36 cellular contexts compared by ENCODE assay signal in genomic region chr17:27425991-27426390, GRCh38.
"Had no signal": no experiment of that assay in that cellular context is flagged by ENCODE, and none has a peak within 500 bp of the region (broad histone marks: within the 10 kb centered on the region; RNA-seq: fewer than 3 reads in every experiment).

No MANE protein-coding gene starts in this region.

- H3K27ac Mint-ChIP-seq: activated B cell treated with CpG ODN at 0.5 μM for 24 hours; activated CD4-positive, alpha-beta memory T cell treated with anti-CD3 and anti-CD28 coated beads, Interleukin-2, amount 10 ng/mL, durations not matched to agents 7 days and 5 days; activated CD4-positive, alpha-beta T cell treated with anti-CD3 and anti-CD28 coated beads, Interleukin-2, amount 10 ng/mL, durations not matched to agents 24 days and 14 days; activated CD8-positive, alpha-beta memory T cell treated with anti-CD3 and anti-CD28 coated beads, Interleukin-2, amount 10 ng/mL, durations not matched to agents 7 days and 5 days; activated CD8-positive, alpha-beta T cell treated with anti-CD3 and anti-CD28 coated beads, Interleukin-2, amount 10 ng/mL, durations not matched to agents 7 days and 5 days; activated naive CD4-positive, alpha-beta T cell treated with anti-CD3 and anti-CD28 coated beads for 36 hours; activated naive CD4-positive, alpha-beta T cell treated with anti-CD3 and anti-CD28 coated beads, Interleukin-2, amount 50 U/mL, for 72 hours; activated naive CD8-positive, alpha-beta T cell treated with anti-CD3 and anti-CD28 coated beads for 36 hours; activated T-cell treated with anti-CD3 and anti-CD28 coated beads, Interleukin-2, amount 50 U/mL, for 24 hours; activated T-helper 17 cell treated with anti-CD3 and anti-CD28 coated beads, Interleukin-2, amount 50 U/mL, for 72 hours; brain; T-helper 1 cell treated with Interleukin-12 subunit alpha and Interleukin-12 subunit beta and Interleukin-4 antibody, amounts not matched to agents 30 μg/mL and 1 μg/mL, for 36 hours; T-helper 2 cell treated with Interferon-gamma antibody and Interleukin-4, amounts not matched to agents 5 μg/mL and 100 μg/mL, for 36 hours had no signal

- DNase-seq: activated B cell treated with CpG ODN at 0.5 μM for 24 hours; activated CD4-positive, alpha-beta memory T cell treated with anti-CD3 and anti-CD28 coated beads, Interleukin-2, amount 10 ng/mL, durations not matched to agents 7 days and 5 days; activated CD4-positive, alpha-beta T cell treated with anti-CD3 and anti-CD28 coated beads for 4 hours; activated CD4-positive, alpha-beta T cell treated with anti-CD3 and anti-CD28 coated beads, Interleukin-2, amount 10 ng/mL, durations not matched to agents 24 days and 14 days; activated CD4-positive, alpha-beta T cell treated with anti-CD3 and anti-CD28 coated beads, Interleukin-2, amount 50 U/mL, for 1 hour; activated CD4-positive, alpha-beta T cell treated with anti-CD3 and anti-CD28 coated beads, Interleukin-2, amount 50 U/mL, for 4 hours; activated CD4-positive, CD25-positive, alpha-beta regulatory T cell treated with anti-CD3 and anti-CD28 coated beads, Interleukin-2, amount 50 U/mL, for 72 hours; activated CD8-positive, alpha-beta memory T cell treated with anti-CD3 and anti-CD28 coated beads for 24 hours; activated CD8-positive, alpha-beta memory T cell treated with anti-CD3 and anti-CD28 coated beads, Interleukin-2, amount 10 ng/mL, durations not matched to agents 7 days and 5 days; activated CD8-positive, alpha-beta memory T cell treated with anti-CD3 and anti-CD28 coated beads, Interleukin-2, amount 50 U/mL, for 48 hours; activated CD8-positive, alpha-beta T cell treated with anti-CD3 and anti-CD28 coated beads, Interleukin-2, amount 10 ng/mL, durations not matched to agents 7 days and 5 days; activated effector memory CD4-positive, alpha-beta T cell treated with anti-CD3 and anti-CD28 coated beads, Interleukin-2, amount 50 U/mL, for 16 hours; activated gamma-delta T cell treated with Interleukin-2 at 50 U/mL for 16 hours; activated naive CD4-positive, alpha-beta T cell; activated naive CD4-positive, alpha-beta T cell treated with anti-CD3 and anti-CD28 coated beads for 36 hours; activated naive CD4-positive, alpha-beta T cell treated with anti-CD3 and anti-CD28 coated beads, Interleukin-2, amount 50 U/mL, for 16 hours; activated naive CD8-positive, alpha-beta T cell treated with anti-CD3 and anti-CD28 coated beads for 36 hours; activated T-cell treated with anti-CD3 and anti-CD28 coated beads, Interleukin-2, amount 50 U/mL, for 24 hours; activated T-cell treated with anti-CD3 and anti-CD28 coated beads, Interleukin-2, amount 50 U/mL, for 48 hours; adrenal gland; amygdala; anterior cingulate cortex; caudate nucleus; SW 1271; T-helper 1 cell; T-helper 2 cell; T-helper 9 cell had no signal

- H3K9me3 Mint-ChIP-seq: activated CD4-positive, alpha-beta memory T cell treated with anti-CD3 and anti-CD28 coated beads, Interleukin-2, amount 10 ng/mL, durations not matched to agents 7 days and 5 days; activated CD4-positive, alpha-beta T cell treated with anti-CD3 and anti-CD28 coated beads, Interleukin-2, amount 10 ng/mL, durations not matched to agents 24 days and 14 days; activated naive CD4-positive, alpha-beta T cell treated with anti-CD3 and anti-CD28 coated beads for 36 hours; activated naive CD4-positive, alpha-beta T cell treated with anti-CD3 and anti-CD28 coated beads, Interleukin-2, amount 50 U/mL, for 72 hours; activated naive CD8-positive, alpha-beta T cell treated with anti-CD3 and anti-CD28 coated beads for 36 hours; activated T-helper 17 cell treated with anti-CD3 and anti-CD28 coated beads, Interleukin-2, amount 50 U/mL, for 72 hours; central memory CD8-positive, alpha-beta T cell; T-helper 1 cell treated with Interleukin-12 subunit alpha and Interleukin-12 subunit beta and Interleukin-4 antibody, amounts not matched to agents 30 μg/mL and 1 μg/mL, for 36 hours; T-helper 2 cell treated with Interferon-gamma antibody and Interleukin-4, amounts not matched to agents 5 μg/mL and 100 μg/mL, for 36 hours had no signal

- H3K4me3 ChIP-seq: adrenal gland, ascending aorta, cardiac muscle cell had no signal

- H3K27me3 ChIP-seq: adrenal gland, ascending aorta, cardiac muscle cell had no signal

- H3K4me1 ChIP-seq: adrenal gland, ascending aorta had no signal

- H3K4me3 Mint-ChIP-seq: activated B cell treated with CpG ODN at 0.5 μM for 24 hours; activated CD4-positive, alpha-beta memory T cell treated with anti-CD3 and anti-CD28 coated beads, Interleukin-2, amount 10 ng/mL, durations not matched to agents 7 days and 5 days; activated CD4-positive, alpha-beta T cell treated with anti-CD3 and anti-CD28 coated beads, Interleukin-2, amount 10 ng/mL, durations not matched to agents 24 days and 14 days; activated CD8-positive, alpha-beta memory T cell treated with anti-CD3 and anti-CD28 coated beads, Interleukin-2, amount 10 ng/mL, durations not matched to agents 7 days and 5 days; activated CD8-positive, alpha-beta T cell treated with anti-CD3 and anti-CD28 coated beads, Interleukin-2, amount 10 ng/mL, durations not matched to agents 7 days and 5 days; activated naive CD4-positive, alpha-beta T cell treated with anti-CD3 and anti-CD28 coated beads for 36 hours; activated naive CD8-positive, alpha-beta T cell treated with anti-CD3 and anti-CD28 coated beads for 36 hours; activated T-cell treated with anti-CD3 and anti-CD28 coated beads, Interleukin-2, amount 50 U/mL, for 24 hours; activated T-helper 17 cell treated with anti-CD3 and anti-CD28 coated beads, Interleukin-2, amount 50 U/mL, for 72 hours; brain; central memory CD8-positive, alpha-beta T cell; T-helper 1 cell treated with Interleukin-12 subunit alpha and Interleukin-12 subunit beta and Interleukin-4 antibody, amounts not matched to agents 30 μg/mL and 1 μg/mL, for 36 hours; T-helper 2 cell treated with Interferon-gamma antibody and Interleukin-4, amounts not matched to agents 5 μg/mL and 100 μg/mL, for 36 hours had no signal

- H3K36me3 Mint-ChIP-seq: activated CD8-positive, alpha-beta memory T cell treated with anti-CD3 and anti-CD28 coated beads, Interleukin-2, amount 10 ng/mL, durations not matched to agents 7 days and 5 days; activated naive CD4-positive, alpha-beta T cell treated with anti-CD3 and anti-CD28 coated beads, Interleukin-2, amount 50 U/mL, for 72 hours; activated naive CD8-positive, alpha-beta T cell treated with anti-CD3 and anti-CD28 coated beads for 36 hours; brain had no signal

- H3K36me3 ChIP-seq: adrenal gland, ascending aorta, cardiac muscle cell had no signal

- ATAC-seq: activated CD8-positive, alpha-beta memory T cell treated with anti-CD3 and anti-CD28 coated beads, Interleukin-2, amount 10 ng/mL, durations not matched to agents 7 days and 5 days; activated CD8-positive, alpha-beta T cell treated with anti-CD3 and anti-CD28 coated beads, Interleukin-2, amount 10 ng/mL, durations not matched to agents 7 days and 5 days; activated naive CD4-positive, alpha-beta T cell treated with anti-CD3 and anti-CD28 coated beads, Interleukin-2, amount 50 U/mL, for 72 hours; activated T-helper 17 cell treated with anti-CD3 and anti-CD28 coated beads, Interleukin-2, amount 50 U/mL, for 72 hours had no signal

- H3K4me1 Mint-ChIP-seq: activated B cell treated with CpG ODN at 0.5 μM for 24 hours; activated CD4-positive, alpha-beta memory T cell treated with anti-CD3 and anti-CD28 coated beads, Interleukin-2, amount 10 ng/mL, durations not matched to agents 7 days and 5 days; activated CD8-positive, alpha-beta memory T cell treated with anti-CD3 and anti-CD28 coated beads, Interleukin-2, amount 10 ng/mL, durations not matched to agents 7 days and 5 days; activated T-helper 17 cell treated with anti-CD3 and anti-CD28 coated beads, Interleukin-2, amount 50 U/mL, for 72 hours; brain; central memory CD8-positive, alpha-beta T cell had no signal

- H3K9me3 ChIP-seq: adrenal gland, ascending aorta had no signal

- H3K27me3 Mint-ChIP-seq: activated B cell treated with CpG ODN at 0.5 μM for 24 hours; activated CD8-positive, alpha-beta memory T cell treated with anti-CD3 and anti-CD28 coated beads, Interleukin-2, amount 10 ng/mL, durations not matched to agents 7 days and 5 days; activated naive CD8-positive, alpha-beta T cell treated with anti-CD3 and anti-CD28 coated beads for 36 hours; activated T-cell treated with anti-CD3 and anti-CD28 coated beads, Interleukin-2, amount 50 U/mL, for 24 hours; activated T-helper 17 cell treated with anti-CD3 and anti-CD28 coated beads, Interleukin-2, amount 50 U/mL, for 72 hours; central memory CD8-positive, alpha-beta T cell had no signal

- H3K27ac ChIP-seq: adrenal gland, ascending aorta, cardiac muscle cell, VCaP had no signal
